In genomic region chr5:10194083-10194482, GRCh38 we compare ENCODE assay signal across 24 cellular contexts.
"Had no signal": no experiment of that assay in that cellular context is flagged by ENCODE, and none has a peak within 500 bp of the region (broad histone marks: within the 10 kb centered on the region; RNA-seq: fewer than 3 reads in every experiment).

No MANE protein-coding gene starts in this region.

- ATAC-seq: gastroesophageal sphincter, left cardiac atrium, left ventricle myocardium superior, natural killer cell, pancreas, right cardiac atrium had no signal

- H2AFZ ChIP-seq: neural progenitor cell had no signal

- H3K36me3 ChIP-seq: esophagus squamous epithelium, gastroesophageal sphincter, neural progenitor cell, pancreas, stomach, thoracic aorta had no signal

- DNase-seq: esophagus squamous epithelium; foreskin fibroblast; kidney; left cardiac atrium; left ventricle myocardium superior; mammary epithelial cell; natural killer cell; occipital lobe; pancreas; small intestine; stimulated activated CD4-positive, alpha-beta T cell treated with anti-CD3 and anti-CD28 coated beads, Interleukin-12 subunit alpha, Interleukin-12 subunit beta, amount 100 ng/mL, for 4 hours; stimulated activated naive CD4-positive, alpha-beta T cell; stomach; substantia nigra; trophoblast cell had no signal

- H3K4me2 ChIP-seq: neural progenitor cell had no signal

- H3K4me3 ChIP-seq: esophagus squamous epithelium, gastroesophageal sphincter, neural progenitor cell, pancreas, stomach, thoracic aorta had no signal

- H3K27me3 ChIP-seq: esophagus squamous epithelium, gastroesophageal sphincter, neural progenitor cell, pancreas, stomach had no signal

- H3K27me3 Mint-ChIP-seq: progenitor cell of endocrine pancreas had no signal

- H3K9me3 ChIP-seq: pancreas had no signal

- H3K9ac ChIP-seq: neural progenitor cell had no signal

- FAIRE-seq: colon, kidney, pancreas, small intestine, urothelium cell line had no signal

- H3K4me3 Mint-ChIP-seq: dendritic cell treated with granulocyte-macrophage colony-stimulating factor and Interleukin-4, amounts not matched to agents 40 ng/mL and 50 ng/mL, for 4 days; mesothelial cell of epicardium; natural killer cell; neural progenitor cell had no signal

- H3K36me3 Mint-ChIP-seq: mesothelial cell of epicardium had no signal

- H3K27ac ChIP-seq: esophagus squamous epithelium, gastroesophageal sphincter, neural progenitor cell, pancreas, stomach, thoracic aorta had no signal

- H3K4me1 ChIP-seq: esophagus squamous epithelium, gastroesophageal sphincter, neural progenitor cell, pancreas, stomach had no signal

- H3K4me1 Mint-ChIP-seq: mesothelial cell of epicardium, natural killer cell, neural progenitor cell had no signal

- H3K27ac Mint-ChIP-seq: dendritic cell treated with granulocyte-macrophage colony-stimulating factor and Interleukin-4, amounts not matched to agents 40 ng/mL and 50 ng/mL, for 4 days; mesothelial cell of epicardium; natural killer cell; neural progenitor cell; progenitor cell of endocrine pancreas had no signal
